ENCODE assay signal across 8 cellular contexts in the genomic region with DNA sequence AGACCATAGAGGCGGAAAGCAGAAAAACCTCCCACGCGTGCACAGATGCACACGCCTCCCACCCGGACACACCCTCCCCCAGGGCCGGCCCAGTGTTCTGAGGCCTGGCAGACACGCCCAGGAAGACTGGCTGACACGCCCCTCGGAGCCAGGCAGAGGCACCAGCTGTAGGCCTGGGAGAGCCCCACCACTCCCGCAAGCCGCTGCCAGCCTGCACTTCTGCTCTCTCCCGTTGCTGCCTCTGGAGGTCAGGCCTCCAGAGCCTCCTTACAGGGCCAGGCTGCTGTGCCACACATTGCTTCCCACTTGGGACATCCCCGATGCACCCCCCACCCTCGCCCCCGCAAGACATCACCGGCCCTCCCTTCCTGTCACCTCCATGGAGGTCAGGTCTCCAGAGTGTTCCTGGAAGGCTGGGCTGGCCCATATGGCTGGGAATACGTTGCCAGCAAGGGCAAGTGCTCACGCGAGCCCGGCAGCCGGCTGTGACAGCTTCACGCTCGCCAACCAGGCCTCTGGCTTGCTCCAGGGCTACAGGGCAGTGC. TPM values are rescaled to one million over a fixed set of nuclear protein-coding genes. Genes with fewer than 3 reads are reported as not detected.
DNase-seq lines count a peak whose midpoint lies in the region; ATAC-seq and FAIRE-seq lines count a peak whose summit lies in the region.

No MANE protein-coding gene starts in this region.

- in situ Hi-C loops in Caki2 (cut with HindIII; ENCODE audit: low pct_unique_long_range_greater_than_20kb, low sequenced_read_pairs) = no loop called here

- peak overlapping the region; percentile 63 to 70 for H3K27ac ChIP-seq in esophagus (ENCODE audit: low read depth in 2 of 2, low read length in 1 of 2)

- no peak for ATAC-seq in GM21825 (IDR thresholded peaks at IDR 0.05; ENCODE audit: unreplicated experiment)

- no peak for FAIRE-seq in urothelium cell line (lab: Jason Lieb, UNC)

- peaks cover 17 to 21% of the 10 kb centered on the region in 2 donors for H3K4me1 ChIP-seq in esophagus (ENCODE audit: control insufficient read depth in 2 of 2, insufficient read depth in 2 of 2, low read length in 1 of 2)

- no peaks in the 10 kb centered on the region for H3K27me3 ChIP-seq in esophagus (ENCODE audit: control insufficient read depth in 1 of 2, insufficient read depth in 2 of 2, low read length in 2 of 2)

- H3K4me3 ChIP-seq in esophagus (ENCODE audit: low read depth in 1 of 2, low read length in 2 of 2) = no peak overlapping the region

- WGBS in esophagus, 2 donors = 26 to 29% methylated on average over 23 of the region's 23 CpGs

- H3K9me3 ChIP-seq in esophagus (ENCODE audit: control insufficient read depth in 2 of 2, insufficient read depth in 1 of 2, low read depth in 1 of 2, low read length in 1 of 2) = no peaks in the 10 kb centered on the region

- peaks cover 0 to 19% of the 10 kb centered on the region in 2 donors for H3K36me3 ChIP-seq in esophagus (ENCODE audit: control insufficient read depth in 2 of 2, insufficient read depth in 2 of 2, low read length in 1 of 2)

- DNase-seq in Caki2 (ENCODE audit: low read depth) (peak; percentile 65), NCI-H2227 treated with DMSO at 0.1 percent for 48 hours (lab: John Stamatoyannopoulos, UW) (peak; percentile 41), renal cortical epithelial cell (ENCODE audit: low read depth) (peak; percentile 36), HuH-7.5 (ENCODE audit: low spot score) (no peak), urothelium cell line (ENCODE audit: low spot score) (no peak)
- DNase-seq in activated CD4-positive, alpha-beta T cell treated with anti-CD3 and anti-CD28 coated beads, Interleukin-2, amount 50 U/mL, for 24 hours (ENCODE audit: low read depth in 1 of 2, low spot score in 1 of 2) = peak; percentile 22 to 32

RNA-seq across cellular contexts. Expression of gene CASZ1, which starts 40.4 kb away (rescaled TPM):
- total RNA-seq in Caki2 (2014; rRNA removed; shearing (Covaris generic); ENCODE audit: low replicate concordance) = 0.58 and 3.7 TPM in 2 replicates
- polyA plus RNA-seq in esophagus = 10 to 100 TPM; 10.8 to 18.1 TPM
- 7.8 and 8.9 TPM in 2 replicates for total RNA-seq in renal cortical epithelial cell

Comparison
In these comparisons a context has a peak if more than half of its experiments do, and no peak if none do; other contexts are left out.
1. DNase-seq: peak in Caki2 (single experiment), NCI-H2227 treated with DMSO at 0.1 percent for 48 hours (single experiment), activated CD4-positive, alpha-beta T cell treated with anti-CD3 and anti-CD28 coated beads, Interleukin-2, amount 50 U/mL, for 24 hours (2 of 2) and renal cortical epithelial cell (single experiment); none in HuH-7.5 (single experiment) and urothelium cell line (single experiment).